Comparison of ENCODE assay signal across 15 cellular contexts in the genomic region with DNA sequence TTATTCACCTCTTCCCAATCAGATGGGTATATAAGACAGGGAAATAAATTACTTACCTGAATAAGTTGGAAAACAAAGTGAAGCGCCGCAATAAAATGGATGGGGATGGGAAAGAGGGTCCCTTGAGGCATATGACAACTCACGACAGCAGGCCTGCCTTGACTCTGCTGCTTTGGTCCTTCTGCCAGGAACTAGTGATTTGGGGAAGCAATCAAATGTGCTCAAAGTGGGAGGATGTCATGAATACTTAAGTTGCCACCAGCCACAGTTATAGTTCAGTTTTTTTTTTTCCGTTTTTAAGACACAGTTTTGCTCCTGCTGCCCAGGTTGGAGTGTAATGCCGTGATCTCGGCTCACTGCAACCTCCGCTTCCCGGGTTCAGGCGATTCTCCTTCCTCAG. TPM values are rescaled to one million over a fixed set of nuclear protein-coding genes. Genes with fewer than 3 reads are reported as not detected.
"Had no signal": no experiment of that assay in that cellular context is flagged by ENCODE, and none has a peak within 500 bp of the region (broad histone marks: within the 10 kb centered on the region; RNA-seq: fewer than 3 reads in every experiment).

No MANE protein-coding gene starts in this region.

- ATAC-seq: esophagus mucosa, pancreas had no signal

- H3K9me3 Mint-ChIP-seq: activated naive CD4-positive, alpha-beta T cell treated with anti-CD3 and anti-CD28 coated beads for 36 hours; activated T-helper 2 cell treated with anti-CD3 and anti-CD28 coated beads, Interferon-gamma antibody, Interleukin-2, Interleukin-4, amounts not matched to agents 10 μg/mL and 5 μg/mL and 100 μg/mL, durations not matched to agents 14 hours and 24 hours and 36 hours; neural crest cell had no signal

- H3K4me3 ChIP-seq: ascending aorta, hepatocyte, lung, pancreas had no signal

- H3K27me3 ChIP-seq: ascending aorta, hepatocyte, pancreas had no signal

- H3K4me3 Mint-ChIP-seq: activated naive CD4-positive, alpha-beta T cell treated with anti-CD3 and anti-CD28 coated beads for 36 hours; neural crest cell had no signal

- DNase-seq: activated CD4-positive, CD25-positive, alpha-beta regulatory T cell; activated naive CD4-positive, alpha-beta T cell treated with anti-CD3 and anti-CD28 coated beads for 36 hours; activated T-cell treated with anti-CD3 and anti-CD28 coated beads for 4 hours; islet precursor cell; midbrain; pancreas; stimulated activated CD4-positive, alpha-beta T cell treated with anti-CD3 and anti-CD28 coated beads, Interleukin-12 subunit alpha, Interleukin-12 subunit beta, amount 100 ng/mL, for 4 hours; stimulated activated CD4-positive, alpha-beta T cell treated with anti-CD3 and anti-CD28 coated beads, Interleukin-2, amount 100 ng/mL, for 24 hours; T-helper 2 cell had no signal

- H3K4me2 ChIP-seq: hepatocyte had no signal

- H3K36me3 ChIP-seq: pancreas had no signal

- H2AFZ ChIP-seq: hepatocyte had no signal

- H3K9me3 ChIP-seq: ascending aorta, pancreas had no signal

- H3K27ac Mint-ChIP-seq: activated naive CD4-positive, alpha-beta T cell treated with anti-CD3 and anti-CD28 coated beads for 36 hours; activated T-helper 2 cell treated with anti-CD3 and anti-CD28 coated beads, Interferon-gamma antibody, Interleukin-2, Interleukin-4, amounts not matched to agents 10 μg/mL and 5 μg/mL and 100 μg/mL, durations not matched to agents 14 hours and 24 hours and 36 hours had no signal

RNA-seq across cellular contexts. Expression of a gene that starts 54.7 kb away (rescaled TPM):
- total RNA-seq: ascending aorta had no signal
